ENCODE assay signal across 17 cellular contexts in genomic region chr3:186456636-186457265, GRCh38.
DNase-seq lines count a peak whose midpoint lies in the region; ATAC-seq and TF ChIP-seq lines count a peak whose summit lies in the region.
"Had no signal": no experiment of that assay in that cellular context is flagged by ENCODE, and none has a peak within 500 bp of the region (broad histone marks: within the 10 kb centered on the region; RNA-seq: fewer than 3 reads in every experiment).

No MANE protein-coding gene starts in this region.

- 91% methylated on average over 10 of the region's 12 CpGs for WGBS in esophagus muscularis mucosa
- WGBS in neuronal stem cell (ENCODE audit: extremely low coverage in 2 of 2, insufficient read length in 2 of 2, insufficient replicate concordance in 1 of 2), 2 donors, result no CpG with 5 or more reads among the region's 12 CpGs

- intact Hi-C loops in esophagus muscularis mucosa (cut with DNase I), result no loop called here

- TF ChIP-seq POLR2A in esophagus muscularis mucosa (IDR thresholded peaks at IDR 0.05; ENCODE audit: low read depth), result no peak

- H2BK120ac ChIP-seq in neuronal stem cell (ENCODE audit: low read depth, low read length), result no peak overlapping the region

- ATAC-seq in GM19397 (IDR thresholded peaks at IDR 0.05; ENCODE audit: unreplicated experiment) (no peak), HG03469 (IDR thresholded peaks at IDR 0.05; ENCODE audit: unreplicated experiment) (no peak), HG02610 (IDR thresholded peaks at IDR 0.05; ENCODE audit: unreplicated experiment) (no peak)

- no peak overlapping the region for H2BK15ac ChIP-seq in neuronal stem cell (ENCODE audit: low read length)

- no peak overlapping the region for H3K14ac ChIP-seq in neuronal stem cell (ENCODE audit: low read length)

- H3K4me1 ChIP-seq in esophagus muscularis mucosa (peaks cover 0 to 5% (median 0%) of the 10 kb centered on the region in 4 donors), neuronal stem cell (ENCODE audit: control insufficient read depth in 2 of 2, insufficient read depth in 1 of 2, low read depth in 1 of 2, low read length in 2 of 2) (peaks cover 0 to 16% of the 10 kb centered on the region in 2 donors)
- H3K4me1 ChIP-seq: HAP-1 had no signal

- H3K27me3 ChIP-seq in esophagus muscularis mucosa (no peaks in the 10 kb centered on the region), neuronal stem cell (ENCODE audit: control insufficient read depth in 3 of 3, insufficient read depth in 3 of 3, low read depth in 1 of 3, low read length in 3 of 3) (peaks cover 0 to 20% (median 0%) of the 10 kb centered on the region in 3 experiments)
- H3K27me3 ChIP-seq: BE2C had no signal

- in situ Hi-C loops in G401 (cut with HindIII; ENCODE audit: low sequenced_read_pairs) (no loop called here), SK-MEL-5 (cut with HindIII; ENCODE audit: low pct_unique_long_range_greater_than_20kb, low sequenced_read_pairs) (no loop called here)

- DNase-seq in G401 (ENCODE audit: low spot score) (peak; percentile 33), SK-MEL-5 (ENCODE audit: low read depth, low spot score) (peak; percentile 61), esophagus muscularis mucosa (ENCODE audit: extremely low spot score) (peak; percentile 39), neuronal stem cell (ENCODE audit: low spot score) (no peak), NCI-H2107 (lab: John Stamatoyannopoulos, UW) (no peak)
- DNase-seq: ACHN; BE2C; CD4-positive, alpha-beta T cell; DMS153; DMS79; GF-D8 had no signal

- TF ChIP-seq CTCF in esophagus muscularis mucosa (IDR thresholded peaks at IDR 0.05), result no peak

- H4K91ac ChIP-seq in neuronal stem cell (ENCODE audit: low read depth, low read length, poor library complexity), result no peak overlapping the region

- H2BK5ac ChIP-seq in neuronal stem cell (ENCODE audit: low read length), result no peak overlapping the region

- H3K9ac ChIP-seq in neuronal stem cell (ENCODE audit: low read depth, low read length, poor library complexity), result no peak overlapping the region

- H3K36me3 ChIP-seq in esophagus muscularis mucosa (no peaks in the 10 kb centered on the region), neuronal stem cell (replicated peaks in 1 of 2; ENCODE audit: control insufficient read depth in 2 of 2, insufficient read depth in 2 of 2, low read length in 2 of 2) (no peaks in the 10 kb centered on the region)
- H3K36me3 ChIP-seq: BE2C, HAP-1 had no signal

- H3K79me1 ChIP-seq in neuronal stem cell (ENCODE audit: low read depth, low read length), result no peaks in the 10 kb centered on the region

- H4K8ac ChIP-seq in neuronal stem cell (ENCODE audit: low read depth, low read length), result no peak overlapping the region

- H3K18ac ChIP-seq in neuronal stem cell (ENCODE audit: low read length), result peak overlapping the region; percentile 57

- TF ChIP-seq EP300 in esophagus muscularis mucosa (IDR thresholded peaks at IDR 0.05), result no peak

- H3K27ac ChIP-seq in esophagus muscularis mucosa (replicated peaks in 1 of 4) (no peak overlapping the region), neuronal stem cell (replicated peaks; ENCODE audit: low read length) (no peak overlapping the region)
- H3K27ac ChIP-seq: C4-2B, HL-60 had no signal

- no peak overlapping the region for H2AFZ ChIP-seq in neuronal stem cell (ENCODE audit: low read length)

- H3K4ac ChIP-seq in neuronal stem cell (ENCODE audit: low read length), result no peak overlapping the region

- H3K4me3 ChIP-seq in esophagus muscularis mucosa (no peak overlapping the region), neuronal stem cell (ENCODE audit: low read length in 2 of 2) (no peak overlapping the region)
- H3K4me3 ChIP-seq: HAP-1 had no signal

- H3K23ac ChIP-seq in neuronal stem cell (ENCODE audit: low read depth, low read length, poor library complexity), result no peak overlapping the region

- no peaks in the 10 kb centered on the region for H3K9me3 ChIP-seq in esophagus muscularis mucosa
- H3K9me3 ChIP-seq in neuronal stem cell (replicated peaks in 1 of 2; ENCODE audit: control insufficient read depth in 2 of 2, insufficient read depth in 1 of 2, low read depth in 1 of 2, low read length in 2 of 2), result no peaks in the 10 kb centered on the region
- H3K9me3 ChIP-seq: BE2C, HAP-1 had no signal

- no peak overlapping the region for H3K4me2 ChIP-seq in neuronal stem cell (ENCODE audit: insufficient read depth, low read length, poor library complexity, severe bottlenecking)

- H2BK12ac ChIP-seq in neuronal stem cell (ENCODE audit: low read length), result no peak overlapping the region

- H2AK5ac ChIP-seq in neuronal stem cell (ENCODE audit: low read depth, low read length), result no peak overlapping the region

Comparison
In these comparisons a context has a peak if more than half of its experiments do, and no peak if none do; other contexts are left out.
1. DNase-seq: peak in G401 (single experiment), SK-MEL-5 (single experiment) and esophagus muscularis mucosa (single experiment); none in neuronal stem cell (single experiment) and NCI-H2107 (single experiment).